24 cellular contexts compared by ENCODE assay signal in the genomic region with DNA sequence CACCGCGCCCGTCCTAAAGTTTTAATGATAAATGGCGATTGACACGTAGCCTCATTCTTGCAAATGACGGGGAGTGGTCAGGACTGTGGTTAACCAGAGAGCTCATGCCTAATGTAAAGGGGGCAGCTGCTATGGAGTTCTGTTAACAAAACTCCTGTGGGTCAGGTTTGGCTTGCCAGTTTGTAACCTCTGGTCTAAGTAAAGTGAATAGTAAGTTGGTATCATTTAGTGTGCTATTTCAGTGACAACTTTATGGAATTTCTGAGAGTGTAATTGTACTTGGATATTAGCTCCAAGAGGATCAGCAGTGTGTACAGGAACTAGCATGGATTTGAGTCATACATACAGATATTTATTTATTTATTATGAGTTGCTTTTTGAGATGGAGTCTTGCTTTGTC.
DNase-seq lines count a peak whose midpoint lies in the region; ATAC-seq, FAIRE-seq and TF ChIP-seq lines count a peak whose summit lies in the region.
"Had no signal": no experiment of that assay in that cellular context is flagged by ENCODE, and none has a peak within 500 bp of the region (broad histone marks: within the 10 kb centered on the region; RNA-seq: fewer than 3 reads in every experiment).

No MANE protein-coding gene starts in this region.

- no peaks in the 10 kb centered on the region for H3K27me3 Mint-ChIP-seq in activated CD8-positive, alpha-beta T cell treated with anti-CD3 and anti-CD28 coated beads for 36 hours
- no peaks in the 10 kb centered on the region for H3K27me3 Mint-ChIP-seq in activated CD8-positive, alpha-beta T cell treated with anti-CD3 and anti-CD28 coated beads, Interleukin-2, amount 10 ng/mL, durations not matched to agents 7 days and 5 days (ENCODE audit: low read depth)
- H3K27me3 Mint-ChIP-seq: CD4-positive, alpha-beta memory T cell; IgD-negative memory B cell had no signal

- POLR2A ChIA-PET in activated CD8-positive, alpha-beta T cell treated with anti-CD3 and anti-CD28 coated beads for 36 hours (lab: Charles Lee): no interaction called here
- POLR2A ChIA-PET in activated CD8-positive, alpha-beta T cell treated with anti-CD3 and anti-CD28 coated beads, Interleukin-2, amount 10 ng/mL, durations not matched to agents 7 days and 5 days (lab: Charles Lee): no interaction called here

- peaks cover 17% of the 10 kb centered on the region for H3K4me1 ChIP-seq in psoas muscle
- H3K4me1 ChIP-seq: Peyer's patch, SJCRH30 had no signal

- intact Hi-C loops in activated CD8-positive, alpha-beta T cell treated with anti-CD3 and anti-CD28 coated beads for 36 hours (cut with micrococcal nuclease): no loop called here
- intact Hi-C loops in psoas muscle (cut with DNase I): no loop called here

- no peaks in the 10 kb centered on the region for H3K9me3 ChIP-seq in psoas muscle
- H3K9me3 ChIP-seq: BLaER1, Peyer's patch, SJCRH30 had no signal

- WGBS in psoas muscle, 3 donors: 70 to 93% (median 75%) methylated on average over 6 of the region's 6 CpGs

- H3K4me1 Mint-ChIP-seq in activated CD8-positive, alpha-beta T cell treated with anti-CD3 and anti-CD28 coated beads for 36 hours (ENCODE audit: low read depth): peaks cover 5% of the 10 kb centered on the region
- peaks cover 31% of the 10 kb centered on the region for H3K4me1 Mint-ChIP-seq in activated CD8-positive, alpha-beta T cell treated with anti-CD3 and anti-CD28 coated beads, Interleukin-2, amount 10 ng/mL, durations not matched to agents 7 days and 5 days (ENCODE audit: low read depth)

- peaks cover 71% of the 10 kb centered on the region for H3K36me3 Mint-ChIP-seq in activated CD8-positive, alpha-beta T cell treated with anti-CD3 and anti-CD28 coated beads for 36 hours (ENCODE audit: low read depth)
- peaks cover 80% of the 10 kb centered on the region for H3K36me3 Mint-ChIP-seq in activated CD8-positive, alpha-beta T cell treated with anti-CD3 and anti-CD28 coated beads, Interleukin-2, amount 10 ng/mL, durations not matched to agents 7 days and 5 days (ENCODE audit: low read depth)

- no peak overlapping the region for H3K4me3 ChIP-seq in psoas muscle
- H3K4me3 ChIP-seq: BLaER1, Peyer's patch, SJCRH30 had no signal

- DNase-seq in activated CD8-positive, alpha-beta T cell treated with anti-CD3 and anti-CD28 coated beads for 36 hours: no peak
- DNase-seq in activated CD8-positive, alpha-beta T cell treated with anti-CD3 and anti-CD28 coated beads, Interleukin-2, amount 10 ng/mL, durations not matched to agents 7 days and 5 days: no peak
- no peak for DNase-seq in GM12891 (ENCODE audit: insufficient read length, low spot score)
- peak; percentile 26 for DNase-seq in astrocyte of the hippocampus (ENCODE audit: low read depth, low spot score)
- DNase-seq in psoas muscle: no peak
- DNase-seq in hypothalamus (lab: John Stamatoyannopoulos, UW): no peak
- DNase-seq: ACHN; CD4-positive, alpha-beta memory T cell; DND-41; Karpas-422; MV-4-11; NCI-H1694; NCI-H2081 treated with DMSO at 0.1 percent for 48 hours; NCI-H2171 treated with DMSO at 0.1 percent for 48 hours; NCI-H524 treated with DMSO at 0.1 percent for 48 hours; Peyer's patch had no signal

- no peaks in the 10 kb centered on the region for H3K27me3 ChIP-seq in psoas muscle (ENCODE audit: insufficient read depth in 3 of 3, low read length in 2 of 3)
- H3K27me3 ChIP-seq: BLaER1, Peyer's patch, SJCRH30 had no signal

- no peak overlapping the region for H3K4me3 Mint-ChIP-seq in activated CD8-positive, alpha-beta T cell treated with anti-CD3 and anti-CD28 coated beads for 36 hours
- no peak overlapping the region for H3K4me3 Mint-ChIP-seq in activated CD8-positive, alpha-beta T cell treated with anti-CD3 and anti-CD28 coated beads, Interleukin-2, amount 10 ng/mL, durations not matched to agents 7 days and 5 days
- H3K4me3 Mint-ChIP-seq: CD4-positive, alpha-beta memory T cell; IgD-negative memory B cell had no signal

- no peak for FAIRE-seq in GM12891 (lab: Jason Lieb, UNC)
- FAIRE-seq: GM12892, H1 had no signal

- TF ChIP-seq CTCF in activated CD8-positive, alpha-beta T cell treated with anti-CD3 and anti-CD28 coated beads for 36 hours (IDR thresholded peaks at IDR 0.05): no peak
- TF ChIP-seq CTCF in psoas muscle (IDR thresholded peaks at IDR 0.05): no peak

- no peak for ATAC-seq in activated CD8-positive, alpha-beta T cell treated with anti-CD3 and anti-CD28 coated beads for 36 hours
- no peak for ATAC-seq in activated CD8-positive, alpha-beta T cell treated with anti-CD3 and anti-CD28 coated beads, Interleukin-2, amount 10 ng/mL, durations not matched to agents 7 days and 5 days
- peak in 3 of 4 donors; percentile 9 to 37 (median 36) for ATAC-seq in psoas muscle
- no peak for ATAC-seq in HG03135 (IDR thresholded peaks at IDR 0.05; ENCODE audit: unreplicated experiment)
- no peak for ATAC-seq in GM21526 (IDR thresholded peaks at IDR 0.05; ENCODE audit: low FRiP score, unreplicated experiment)

- peak overlapping the region; percentile 44 for H3K27ac Mint-ChIP-seq in activated CD8-positive, alpha-beta T cell treated with anti-CD3 and anti-CD28 coated beads for 36 hours
- H3K27ac Mint-ChIP-seq in activated CD8-positive, alpha-beta T cell treated with anti-CD3 and anti-CD28 coated beads, Interleukin-2, amount 10 ng/mL, durations not matched to agents 7 days and 5 days: no peak overlapping the region

- no peaks in the 10 kb centered on the region for H3K9me3 Mint-ChIP-seq in activated CD8-positive, alpha-beta T cell treated with anti-CD3 and anti-CD28 coated beads for 36 hours
- no peaks in the 10 kb centered on the region for H3K9me3 Mint-ChIP-seq in activated CD8-positive, alpha-beta T cell treated with anti-CD3 and anti-CD28 coated beads, Interleukin-2, amount 10 ng/mL, durations not matched to agents 7 days and 5 days (ENCODE audit: insufficient read depth)
- H3K9me3 Mint-ChIP-seq: IgD-negative memory B cell had no signal

- 0 out of 2 replicates have a peak, but pooled peaks have one; percentile 10 for TF ChIP-seq POLR2A in GM12891 (IDR thresholded peaks at IDR 0.05; ENCODE audit: low read depth, low read length)

- CTCF ChIA-PET in activated CD8-positive, alpha-beta T cell treated with anti-CD3 and anti-CD28 coated beads for 36 hours (lab: Charles Lee): interaction anchor here (0.6 to 1.5 kb wide), 7 partner anchors 11 to 204 kb away, joined by 3 to 5 read pairs (median 3); no protein-coding TSS in a partner anchor
- CTCF ChIA-PET in activated CD8-positive, alpha-beta T cell treated with anti-CD3 and anti-CD28 coated beads, Interleukin-2, amount 10 ng/mL, durations not matched to agents 7 days and 5 days (lab: Charles Lee): interaction anchor here (1.1 to 2.1 kb wide), 6 partner anchors 9 to 204 kb away, joined by 3 to 5 read pairs (median 3); no protein-coding TSS in a partner anchor

- peak overlapping the region; percentile 28 for H3K27ac ChIP-seq in psoas muscle
- H3K27ac ChIP-seq: 22Rv1, BLaER1, Peyer's patch, SJCRH30 had no signal

- peaks cover 25 to 100% of the 10 kb centered on the region in 2 donors for H3K36me3 ChIP-seq in psoas muscle (ENCODE audit: insufficient read depth in 1 of 2, low read depth in 1 of 2)

TF ChIP-seq in GM12891, 5 proteins besides CTCF, POLR2A, EP300 and RAD21:
- TF ChIP-seq SPI1 (IDR thresholded peaks at IDR 0.05; ENCODE audit: low read depth, low read length): no peak
- no peak for TF ChIP-seq POLR2AphosphoS5 (IDR thresholded peaks at IDR 0.05; ENCODE audit: low read depth, low read length)
- no peak for TF ChIP-seq TAF1 (IDR thresholded peaks at IDR 0.05; ENCODE audit: low read depth, low read length)
- TF ChIP-seq POU2F2 (IDR thresholded peaks at IDR 0.05; ENCODE audit: low read depth, low read length): no peak
- no peak for TF ChIP-seq PAX5 (IDR thresholded peaks at IDR 0.05; ENCODE audit: insufficient read depth, low read length, severe bottlenecking)

Comparison
In these comparisons a context has a peak if more than half of its experiments do, and no peak if none do; other contexts are left out.
1. ATAC-seq: peak in psoas muscle (3 of 4); none in activated CD8-positive, alpha-beta T cell treated with anti-CD3 and anti-CD28 coated beads for 36 hours (single experiment), activated CD8-positive, alpha-beta T cell treated with anti-CD3 and anti-CD28 coated beads, Interleukin-2, amount 10 ng/mL, durations not matched to agents 7 days and 5 days (single experiment), HG03135 (single experiment) and GM21526 (single experiment).